ENCODE assay signal across 1 cellular context in genomic region chr4:7885216-7886134, GRCh38.
TF ChIP-seq lines count a peak whose summit lies in the region.

No MANE protein-coding gene starts in this region.

TF ChIP-seq in A549, 52 proteins besides CTCF, POLR2A, EP300 and RAD21 (continued from another document):
- no peak for TF ChIP-seq ATOH8 (CRISPR knock-in tag; IDR thresholded peaks at IDR 0.05; ENCODE audit: low read depth)
TF ChIP-seq in A549: peak in this region for 0.
